Comparison of ENCODE assay signal across 19 cellular contexts in genomic region chr2:183541766-183542165, GRCh38.
DNase-seq lines count a peak whose midpoint lies in the region; ATAC-seq, FAIRE-seq and TF ChIP-seq lines count a peak whose summit lies in the region.
"Had no signal": no experiment of that assay in that cellular context is flagged by ENCODE, and none has a peak within 500 bp of the region (broad histone marks: within the 10 kb centered on the region; RNA-seq: fewer than 3 reads in every experiment).

No MANE protein-coding gene starts in this region.

- H4K5ac ChIP-seq in H1 (ENCODE audit: insufficient read length, low read depth, low read length), result no peak overlapping the region

- H3K4ac ChIP-seq in H1 (replicated peaks; ENCODE audit: insufficient read length, low read depth, low read length), result peak overlapping the region; percentile 80

- H3K9me3 Mint-ChIP-seq in activated CD4-positive, alpha-beta T cell treated with anti-CD3 and anti-CD28 coated beads, Interleukin-2, amount 10 ng/mL, durations not matched to agents 24 days and 14 days, result peaks cover 15% of the 10 kb centered on the region
- peaks cover 16 to 18% of the 10 kb centered on the region in 2 donors for H3K9me3 Mint-ChIP-seq in activated naive CD4-positive, alpha-beta T cell treated with anti-CD3 and anti-CD28 coated beads, Interleukin-2, amount 50 U/mL, for 72 hours

- no peak overlapping the region; the same call in 1 of the 2 replicates for H2BK12ac ChIP-seq in H1 (ENCODE audit: low read depth, low read length)

- ATAC-seq in activated naive CD4-positive, alpha-beta T cell treated with anti-CD3 and anti-CD28 coated beads, Interleukin-2, amount 50 U/mL, for 72 hours, result no peak
- ATAC-seq: activated naive CD8-positive, alpha-beta T cell treated with anti-CD3 and anti-CD28 coated beads, Interleukin-2, amount 50 U/mL, for 24 hours had no signal

- CTCF ChIA-PET in H1 (lab: Charles Lee; ENCODE audit: partially characterized antibody), result interaction anchor here (0.6 kb wide), 2 partner anchors 189 to 926 kb away, joined by 3 read pairs; no protein-coding TSS in a partner anchor

- no peaks in the 10 kb centered on the region for H4K20me1 ChIP-seq in H1 (replicated peaks in 1 of 2; ENCODE audit: control insufficient read depth in 1 of 2, insufficient read depth in 2 of 2, low read length in 2 of 2)

- H4K91ac ChIP-seq in H1 (replicated peaks; ENCODE audit: insufficient read length, low read length), result no peak overlapping the region

- H2BK120ac ChIP-seq in H1 (replicated peaks; ENCODE audit: low read depth, low read length), result no peak overlapping the region

- POLR2A ChIA-PET in H1 (lab: Charles Lee; ENCODE audit: partially characterized antibody), result no interaction called here

- no peak overlapping the region for H2AK5ac ChIP-seq in H1 (ENCODE audit: low read depth, low read length)

- no peak for TF ChIP-seq EP300 in H1 (IDR thresholded peaks at IDR 0.05; ENCODE audit: borderline replicate concordance in 1 of 2, low read depth in 2 of 2, low read length in 2 of 2)

- H3K4me2 ChIP-seq in H1 (ENCODE audit: insufficient read depth in 1 of 2, low read depth in 2 of 2, low read length in 2 of 2), result no peak overlapping the region
- H3K4me2 ChIP-seq: smooth muscle cell had no signal

- H3K27me3 ChIP-seq in MG63 (no peaks in the 10 kb centered on the region), H1 (replicated peaks in 1 of 4; ENCODE audit: control insufficient read depth in 3 of 4, extremely low read depth in 1 of 4, insufficient read depth in 3 of 4, low read length in 3 of 4) (no peaks in the 10 kb centered on the region), testis (no peaks in the 10 kb centered on the region)

- no peak overlapping the region; the same call in 1 of the 2 replicates for H4K8ac ChIP-seq in H1 (ENCODE audit: extremely low read depth, insufficient read depth, low read length)

- H3K56ac ChIP-seq in H1 (replicated peaks; ENCODE audit: insufficient read length, low read depth, low read length), result no peak overlapping the region

- H3K23me2 ChIP-seq in H1 (ENCODE audit: low read depth, low read length), result no peaks in the 10 kb centered on the region

- no peak overlapping the region for H3K14ac ChIP-seq in H1 (ENCODE audit: insufficient read length)

- H3K9ac ChIP-seq in H1 (replicated peaks in 1 of 4; ENCODE audit: extremely low read depth in 1 of 4, low read depth in 3 of 4, low read length in 3 of 4), result no peak overlapping the region

- H3K18ac ChIP-seq in H1 (ENCODE audit: extremely low read depth, low read length), result no peak overlapping the region

- TF ChIP-seq CTCF in H1 (IDR thresholded peaks at IDR 0.05; ENCODE audit: control extremely low read depth in 1 of 3, insufficient read depth in 1 of 3, low read depth in 1 of 3, low read length in 3 of 3), result no peak
- TF ChIP-seq CTCF in testis (IDR thresholded peaks at IDR 0.05), result no peak

- no peaks in the 10 kb centered on the region for H3K36me3 ChIP-seq in MG63
- no peaks in the 10 kb centered on the region for H3K36me3 ChIP-seq in H1 (ENCODE audit: control insufficient read depth in 2 of 4, insufficient read depth in 4 of 4, low read length in 3 of 4)
- no peaks in the 10 kb centered on the region for H3K36me3 ChIP-seq in testis (ENCODE audit: low read depth, missing control alignments)

- no peak overlapping the region for H3K4me3 ChIP-seq in MG63
- H3K4me3 ChIP-seq in H1 (ENCODE audit: extremely low read depth in 1 of 4, insufficient read depth in 2 of 4, low read depth in 3 of 4, low read length in 4 of 4), result no peak overlapping the region
- no peak overlapping the region for H3K4me3 ChIP-seq in testis
- H3K4me3 ChIP-seq: smooth muscle cell had no signal

- no peaks in the 10 kb centered on the region for H3K79me2 ChIP-seq in H1 (ENCODE audit: control insufficient read depth in 1 of 2, insufficient read depth in 2 of 2, low read length in 2 of 2)

- H3K23ac ChIP-seq in H1 (ENCODE audit: insufficient read length), result no peak overlapping the region

- TF ChIP-seq POLR2A in H1 (IDR thresholded peaks at IDR 0.05; ENCODE audit: control extremely low read depth in 1 of 2, low read depth in 2 of 2, low read length in 2 of 2), result no peak
- no peak for TF ChIP-seq POLR2A in testis (IDR thresholded peaks at IDR 0.05)

- H3K36me3 Mint-ChIP-seq in activated CD4-positive, alpha-beta T cell treated with anti-CD3 and anti-CD28 coated beads, Interleukin-2, amount 10 ng/mL, durations not matched to agents 24 days and 14 days (ENCODE audit: low read depth), result no peaks in the 10 kb centered on the region
- H3K36me3 Mint-ChIP-seq in activated naive CD4-positive, alpha-beta T cell treated with anti-CD3 and anti-CD28 coated beads, Interleukin-2, amount 50 U/mL, for 72 hours, result peaks cover 20% of the 10 kb centered on the region in 2 donors

- 0 out of 2 replicates have a peak overlapping the region, but pooled peaks have one; percentile 50 for H2AFZ ChIP-seq in H1 (ENCODE audit: low read length)

- no peak overlapping the region for H3K4me3 Mint-ChIP-seq in activated CD4-positive, alpha-beta T cell treated with anti-CD3 and anti-CD28 coated beads, Interleukin-2, amount 10 ng/mL, durations not matched to agents 24 days and 14 days
- H3K4me3 Mint-ChIP-seq: activated naive CD8-positive, alpha-beta T cell treated with anti-CD3 and anti-CD28 coated beads, Interleukin-2, amount 50 U/mL, for 24 hours; B cell; stimulated activated naive CD8-positive, alpha-beta T cell treated with anti-CD3 and anti-CD28 coated beads, Interleukin-15, Interleukin-2, amounts not matched to agents 100 ng/mL and 50 ng/mL, for 24 hours had no signal

- H3K79me1 ChIP-seq in H1 (ENCODE audit: low read depth, low read length), result no peaks in the 10 kb centered on the region

- H3K4me1 ChIP-seq in H1 (replicated peaks in 1 of 4; ENCODE audit: control insufficient read depth in 3 of 4, insufficient read depth in 4 of 4, low read length in 3 of 4) (no peaks in the 10 kb centered on the region; a peak in 1 of 7 replicates), testis (no peaks in the 10 kb centered on the region)

- DNase-seq in EL (peak; percentile 65), MG63 (peak; percentile 38), H1 (ENCODE audit: low read depth in 1 of 2, low spot score in 2 of 2) (no peak), non-pigmented ciliary epithelial cell (ENCODE audit: low read depth) (peak; percentile 26), testis (no peak), NOMO-1 (lab: John Stamatoyannopoulos, UW; ENCODE audit: unreplicated experiment in 2 of 2) (no peak)
- DNase-seq in activated CD4-positive, alpha-beta T cell treated with anti-CD3 and anti-CD28 coated beads, Interleukin-2, amount 10 ng/mL, durations not matched to agents 24 days and 14 days, result no peak
- no peak for DNase-seq in activated naive CD4-positive, alpha-beta T cell treated with anti-CD3 and anti-CD28 coated beads, Interleukin-2, amount 50 U/mL, for 72 hours (ENCODE audit: low spot score in 2 of 2)
- DNase-seq: activated naive CD8-positive, alpha-beta T cell treated with anti-CD3 and anti-CD28 coated beads, Interleukin-2, amount 50 U/mL, for 24 hours; activated T-cell treated with anti-CD3 and anti-CD28 coated beads, Interleukin-2, amount 50 U/mL, for 48 hours; DMS153; H7; NCI-H1694; NCI-H510A treated with DMSO at 0.1 percent for 48 hours; nucleus accumbens; T-helper 9 cell had no signal

- H3K27ac ChIP-seq in H1 (ENCODE audit: low read depth, low read length), result no peak overlapping the region
- no peak overlapping the region for H3K27ac ChIP-seq in testis

- no peak for TF ChIP-seq RAD21 in H1 (IDR thresholded peaks at IDR 0.05 in 1 of 2, conservative IDR thresholded peaks at IDR 0.05 in 1 of 2; ENCODE audit: low read depth in 2 of 2, low read length in 2 of 2)

- no peak overlapping the region for H2BK5ac ChIP-seq in H1 (ENCODE audit: low read depth, low read length)

- H3K9me3 ChIP-seq in MG63 (no peaks in the 10 kb centered on the region), H1 (ENCODE audit: insufficient read depth in 2 of 2, low read depth in 1 of 2, low read length in 1 of 2) (peaks cover 0 to 8% of the 10 kb centered on the region in 2 experiments; a peak in 1 of 4 replicates), testis (no peaks in the 10 kb centered on the region)

- FAIRE-seq in H1 (lab: Jason Lieb, UNC), result no peak

- H3K27ac Mint-ChIP-seq in activated CD4-positive, alpha-beta T cell treated with anti-CD3 and anti-CD28 coated beads, Interleukin-2, amount 10 ng/mL, durations not matched to agents 24 days and 14 days, result no peak overlapping the region
- no peak overlapping the region for H3K27ac Mint-ChIP-seq in activated naive CD4-positive, alpha-beta T cell treated with anti-CD3 and anti-CD28 coated beads, Interleukin-2, amount 50 U/mL, for 72 hours
- H3K27ac Mint-ChIP-seq: activated naive CD8-positive, alpha-beta T cell treated with anti-CD3 and anti-CD28 coated beads, Interleukin-2, amount 50 U/mL, for 24 hours; B cell; stimulated activated naive CD8-positive, alpha-beta T cell treated with anti-CD3 and anti-CD28 coated beads, Interleukin-15, Interleukin-2, amounts not matched to agents 100 ng/mL and 50 ng/mL, for 24 hours had no signal

- WGBS in H1 (ENCODE audit: extremely low coverage in 1 of 2, insufficient coverage in 1 of 2, insufficient read length in 1 of 2, insufficient replicate concordance in 2 of 2, low coverage in 1 of 2, low lambda C conversion rate in 2 of 2, missing lambda C conversion rate in 1 of 2), 2 experiments, result 92% methylated on average over 6 of the region's 6 CpGs; no CpG with 5 or more reads in 1 of the 2 experiments
- WGBS in testis, 2 donors, result 84 to 91% methylated on average over 6 of the region's 6 CpGs

- no peaks in the 10 kb centered on the region for H3K4me1 Mint-ChIP-seq in activated CD4-positive, alpha-beta T cell treated with anti-CD3 and anti-CD28 coated beads, Interleukin-2, amount 10 ng/mL, durations not matched to agents 24 days and 14 days
- H3K4me1 Mint-ChIP-seq: activated naive CD8-positive, alpha-beta T cell treated with anti-CD3 and anti-CD28 coated beads, Interleukin-2, amount 50 U/mL, for 24 hours had no signal

- intact Hi-C loops in testis (cut with DNase I; ENCODE audit: low total_unique reads), result no loop called here
- intact Hi-C loops in activated CD4-positive, alpha-beta T cell treated with anti-CD3 and anti-CD28 coated beads, Interleukin-2, amount 10 ng/mL, durations not matched to agents 24 days and 14 days (cut with micrococcal nuclease), result no loop called here

- no peak overlapping the region for H2BK15ac ChIP-seq in H1 (ENCODE audit: low read length)

- H2BK20ac ChIP-seq in H1 (ENCODE audit: low read length), result no peak overlapping the region

- no peaks in the 10 kb centered on the region for H3K27me3 Mint-ChIP-seq in activated CD4-positive, alpha-beta T cell treated with anti-CD3 and anti-CD28 coated beads, Interleukin-2, amount 10 ng/mL, durations not matched to agents 24 days and 14 days
- H3K27me3 Mint-ChIP-seq: activated naive CD8-positive, alpha-beta T cell treated with anti-CD3 and anti-CD28 coated beads, Interleukin-2, amount 50 U/mL, for 24 hours; B cell; stimulated activated naive CD8-positive, alpha-beta T cell treated with anti-CD3 and anti-CD28 coated beads, Interleukin-15, Interleukin-2, amounts not matched to agents 100 ng/mL and 50 ng/mL, for 24 hours had no signal

TF ChIP-seq in H1, 55 proteins besides CTCF, POLR2A, EP300 and RAD21 (continues in another document):
- no peak for TF ChIP-seq JUN (IDR thresholded peaks at IDR 0.05; ENCODE audit: low read depth, low read length)
- TF ChIP-seq BCL11A (IDR thresholded peaks at IDR 0.05; ENCODE audit: low read depth in 2 of 2, low read length in 2 of 2), result no peak
- TF ChIP-seq EZH2 (IDR thresholded peaks at IDR 0.05; ENCODE audit: low read depth, low read length, severe bottlenecking), result no peak

Comparison
In these comparisons a context has a peak if more than half of its experiments do, and no peak if none do; other contexts are left out.
1. DNase-seq: peak in EL (single experiment), MG63 (single experiment) and non-pigmented ciliary epithelial cell (single experiment); none in H1 (0 of 2), testis (single experiment), NOMO-1 (0 of 2), activated CD4-positive, alpha-beta T cell treated with anti-CD3 and anti-CD28 coated beads, Interleukin-2, amount 10 ng/mL, durations not matched to agents 24 days and 14 days (single experiment) and activated naive CD4-positive, alpha-beta T cell treated with anti-CD3 and anti-CD28 coated beads, Interleukin-2, amount 50 U/mL, for 72 hours (0 of 2).